8 cellular contexts compared by ENCODE assay signal in genomic region chr1:61076728-61077675, GRCh38. TPM values are rescaled to one million over a fixed set of nuclear protein-coding genes. Genes with fewer than 3 reads are reported as not detected.
DNase-seq lines count a peak whose midpoint lies in the region; ATAC-seq and TF ChIP-seq lines count a peak whose summit lies in the region.

No MANE protein-coding gene starts in this region.

- intact Hi-C loops in A673 (cut with micrococcal nuclease; ENCODE audit: unreplicated experiment) = loop anchor here (5.0 kb wide), 1 partner anchor 105 kb away; no protein-coding TSS in a partner anchor

- H3K27me3 ChIP-seq in A673 (replicated peaks; ENCODE audit: insufficient read depth, low read depth, low read length, poor library complexity) = no peaks in the 10 kb centered on the region
- H3K27me3 ChIP-seq in layer of hippocampus (ENCODE audit: control insufficient read depth, insufficient read depth, low read length) = no peaks in the 10 kb centered on the region

- H3K4me1 ChIP-seq in A673 (ENCODE audit: insufficient read depth, low read length, poor library complexity, severe bottlenecking) = peaks cover 37% of the 10 kb centered on the region

- peak overlapping the region; percentile 75 for H3K27ac ChIP-seq in A673 (ENCODE audit: low read depth, low read length, poor library complexity, severe bottlenecking)
- H3K27ac ChIP-seq in layer of hippocampus (ENCODE audit: low read depth, low read length) = peak overlapping the region; percentile 92

- peak overlapping the region; percentile 94 for H3K27ac Mint-ChIP-seq in chondrocyte (ENCODE audit: unreplicated experiment)

- TF ChIP-seq CTCF in A673 (conservative IDR thresholded peaks at IDR 0.05; ENCODE audit: low read depth, low read length) = no peak
- no peak for TF ChIP-seq CTCF in chondrocyte (IDR thresholded peaks at IDR 0.05)

- peaks cover 51% of the 10 kb centered on the region for H3K4me1 Mint-ChIP-seq in chondrocyte (ENCODE audit: low read depth)

- H3K9me3 Mint-ChIP-seq in chondrocyte (ENCODE audit: low read depth) = no peaks in the 10 kb centered on the region

- peak overlapping the region; percentile 83 for H3K4me3 Mint-ChIP-seq in chondrocyte (ENCODE audit: unreplicated experiment)

- POLR2A ChIA-PET in A673 (lab: Charles Lee; ENCODE audit: low non-redundant PET) = interaction anchor here (0.7 kb wide), 1 partner anchor 40 kb away, joined by 11 read pairs; no protein-coding TSS in a partner anchor

- H3K9me3 ChIP-seq in A673 (ENCODE audit: low read depth, low read length, poor library complexity, severe bottlenecking) = no peaks in the 10 kb centered on the region

- no TSS peak for BruUV-seq in A673 (replicated peaks; lab: Mats Ljungman, UMichigan)

- H3K4me3 ChIP-seq in A673 (ENCODE audit: low read depth, low read length, poor library complexity, severe bottlenecking) = peak overlapping the region; percentile 56

- CTCF ChIA-PET in A673 (lab: Charles Lee) = interaction anchor here (0.6 to 2.4 kb wide), 2 partner anchors 27 to 51 kb away, joined by 3 to 14 read pairs; no protein-coding TSS in a partner anchor

- H3K27me3 Mint-ChIP-seq in chondrocyte (ENCODE audit: low read depth) = no peaks in the 10 kb centered on the region

- no peaks in the 10 kb centered on the region for H3K36me3 Mint-ChIP-seq in chondrocyte (ENCODE audit: low read depth)

- DNase-seq in A673 (ENCODE audit: low spot score) = peak; percentile 96
- DNase-seq in NCI-H226 = peak; percentile 83
- peak; percentile 64 for DNase-seq in activated CD4-positive, alpha-beta T cell treated with anti-CD3 and anti-CD28 coated beads for 1 hour
- DNase-seq in chondrocyte (ENCODE audit: low spot score) = no peak
- peak; percentile 46 to 52 for DNase-seq in stimulated activated CD4-positive, alpha-beta T cell treated with anti-CD3 and anti-CD28 coated beads, Interleukin-1b, Interleukin-23, amount 100 ng/mL, for 4 hours (ENCODE audit: low read depth in 2 of 2)

- ATAC-seq in GM19023 (IDR thresholded peaks at IDR 0.05; ENCODE audit: unreplicated experiment) = peak; percentile 91
- ATAC-seq in HG03280 (IDR thresholded peaks at IDR 0.05; ENCODE audit: unreplicated experiment) = peak; percentile 71

- no peaks in the 10 kb centered on the region for H3K36me3 ChIP-seq in A673 (ENCODE audit: insufficient read depth, low read length, poor library complexity, severe bottlenecking)

RNA-seq across cellular contexts. Expression of gene NFIA, which starts 5.4 kb away (rescaled TPM):
- 65.4 and 67.1 TPM in 2 replicates for total RNA-seq in A673 (2021)
- 43.0 to 64.1 TPM (median 47.3 TPM) in 3 replicates for total RNA-seq in chondrocyte
